Comparison of ENCODE assay signal across 16 cellular contexts in the genomic region with DNA sequence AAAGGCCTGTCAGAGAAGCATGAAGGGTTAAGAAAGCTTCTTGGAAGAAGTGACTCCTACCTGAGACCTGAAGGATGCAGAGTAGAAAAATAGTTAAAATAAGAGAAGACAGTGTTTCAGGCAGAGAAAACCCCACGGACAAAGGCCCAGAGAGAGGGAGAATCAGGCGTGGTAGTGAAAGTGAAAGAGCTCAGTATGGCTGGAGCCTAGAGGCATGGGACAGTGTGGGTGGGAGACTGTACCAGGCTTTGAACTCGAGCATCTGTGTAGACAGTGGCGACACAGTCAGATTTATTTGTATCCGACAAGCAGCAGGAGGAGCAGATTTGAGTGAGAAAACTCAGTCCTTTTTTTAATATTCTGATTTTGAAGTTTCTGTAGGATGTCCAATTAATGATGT.
"Had no signal": no experiment of that assay in that cellular context is flagged by ENCODE, and none has a peak within 500 bp of the region (broad histone marks: within the 10 kb centered on the region; RNA-seq: fewer than 3 reads in every experiment).

No MANE protein-coding gene starts in this region.

- H3K27me3 Mint-ChIP-seq: activated naive CD8-positive, alpha-beta T cell treated with anti-CD3 and anti-CD28 coated beads, Interleukin-2, amount 10 ng/mL, durations not matched to agents 7 days and 5 days; brain; central memory CD8-positive, alpha-beta T cell had no signal

- H3K4me1 Mint-ChIP-seq: activated naive CD8-positive, alpha-beta T cell treated with anti-CD3 and anti-CD28 coated beads, Interleukin-2, amount 10 ng/mL, durations not matched to agents 7 days and 5 days; central memory CD8-positive, alpha-beta T cell; natural killer cell had no signal

- H3K9me3 ChIP-seq: neutrophil had no signal

- H3K4me3 Mint-ChIP-seq: activated naive CD8-positive, alpha-beta T cell treated with anti-CD3 and anti-CD28 coated beads, Interleukin-2, amount 10 ng/mL, durations not matched to agents 7 days and 5 days; brain; central memory CD8-positive, alpha-beta T cell; natural killer cell had no signal

- H3K27ac Mint-ChIP-seq: activated naive CD8-positive, alpha-beta T cell treated with anti-CD3 and anti-CD28 coated beads, Interleukin-2, amount 10 ng/mL, durations not matched to agents 7 days and 5 days; natural killer cell had no signal

- H3K9me3 Mint-ChIP-seq: activated naive CD8-positive, alpha-beta T cell treated with anti-CD3 and anti-CD28 coated beads, Interleukin-2, amount 10 ng/mL, durations not matched to agents 7 days and 5 days; natural killer cell had no signal

- ATAC-seq: left ventricle myocardium superior, natural killer cell had no signal

- H3K4me1 ChIP-seq: parathyroid adenoma had no signal

- H3K36me3 Mint-ChIP-seq: activated naive CD8-positive, alpha-beta T cell treated with anti-CD3 and anti-CD28 coated beads, Interleukin-2, amount 10 ng/mL, durations not matched to agents 7 days and 5 days; brain; natural killer cell had no signal

- H3K27me3 ChIP-seq: neutrophil had no signal

- H3K36me3 ChIP-seq: neutrophil had no signal

- H3K27ac ChIP-seq: neutrophil, parathyroid adenoma had no signal

- DNase-seq: activated CD4-positive, CD25-positive, alpha-beta regulatory T cell treated with anti-CD3 and anti-CD28 coated beads, Interleukin-2, amount 50 U/mL, for 72 hours; activated naive CD4-positive, alpha-beta T cell; activated naive CD8-positive, alpha-beta T cell treated with anti-CD3 and anti-CD28 coated beads, Interleukin-2, amount 10 ng/mL, durations not matched to agents 7 days and 5 days; cortex of kidney; effector CD4-positive, alpha-beta T cell; foreskin fibroblast; kidney glomerular epithelial cell; left ventricle myocardium superior; mesenchymal stem cell; natural killer cell; stimulated activated CD4-positive, alpha-beta T cell treated with anti-CD3 and anti-CD28 coated beads, Interleukin-12 subunit alpha, Interleukin-12 subunit beta, amount 100 ng/mL, for 4 hours; stimulated activated CD4-positive, alpha-beta T cell treated with anti-CD3 and anti-CD28 coated beads, Interleukin-2, amount 100 ng/mL, for 24 hours had no signal
